In genomic region chr17:77418609-77419008, GRCh38 we compare ENCODE assay signal across 1 cellular context.
TF ChIP-seq lines count a peak whose summit lies in the region.

No MANE protein-coding gene starts in this region.

TF ChIP-seq in WTC11, 78 proteins besides CTCF, POLR2A, EP300 and RAD21 (continued from another document):
- TF ChIP-seq HMGXB4 (CRISPR knock-in tag; IDR thresholded peaks at IDR 0.05), result no peak
